ENCODE assay signal across 18 cellular contexts in the genomic region with DNA sequence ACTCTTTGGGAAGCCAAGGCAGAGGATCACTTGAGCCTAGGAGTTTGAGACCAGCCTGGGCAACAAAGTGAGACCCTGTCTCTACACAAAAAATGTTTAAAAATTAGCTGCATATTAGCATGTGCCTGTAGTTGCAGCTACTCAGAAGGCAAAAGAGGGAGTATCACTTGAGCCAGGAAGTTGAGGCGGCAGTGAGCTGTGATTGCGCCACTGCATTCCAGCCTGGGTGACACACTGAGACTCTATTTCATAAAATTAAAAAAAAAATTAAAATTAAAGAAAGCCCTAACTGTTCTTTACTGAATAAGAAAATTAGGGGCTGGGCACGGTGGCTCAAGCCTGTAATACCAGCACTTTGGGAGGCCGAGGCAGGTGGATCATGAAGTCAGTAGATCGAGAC. TPM values are rescaled to one million over a fixed set of nuclear protein-coding genes. Genes with fewer than 3 reads are reported as not detected.
DNase-seq lines count a peak whose midpoint lies in the region; ATAC-seq and TF ChIP-seq lines count a peak whose summit lies in the region.
"Had no signal": no experiment of that assay in that cellular context is flagged by ENCODE, and none has a peak within 500 bp of the region (broad histone marks: within the 10 kb centered on the region; RNA-seq: fewer than 3 reads in every experiment).

No MANE protein-coding gene starts in this region.

- TF ChIP-seq CTCF in RWPE2 (IDR thresholded peaks at IDR 0.05; ENCODE audit: poor library complexity, severe bottlenecking), result no peak
- no peak for TF ChIP-seq CTCF in fibroblast of mammary gland (conservative IDR thresholded peaks at IDR 0.05; ENCODE audit: control insufficient read depth, insufficient read depth, low read depth, low read length)
- no peak for TF ChIP-seq CTCF in tibial nerve (IDR thresholded peaks at IDR 0.05)
- no peak for TF ChIP-seq CTCF in GM13976 (IDR thresholded peaks at IDR 0.05; ENCODE audit: borderline replicate concordance, control extremely low read depth, extremely low read depth, insufficient read depth, missing control alignments)
- no peak for TF ChIP-seq CTCF in gastroesophageal sphincter (IDR thresholded peaks at IDR 0.05)

- H3K27ac ChIP-seq in RWPE2 (ENCODE audit: poor library complexity, severe bottlenecking) (peak overlapping the region; percentile 5), tibial nerve (peak overlapping the region in 3 of 4 donors; percentile 59 to 76 (median 71)), gastroesophageal sphincter (no peak overlapping the region)
- H3K27ac ChIP-seq: Peyer's patch had no signal

- peaks cover 9% of the 10 kb centered on the region for H3K4me1 ChIP-seq in RWPE2 (ENCODE audit: insufficient read depth, poor library complexity, severe bottlenecking)
- H3K4me1 ChIP-seq in tibial nerve, result no peaks in the 10 kb centered on the region
- no peaks in the 10 kb centered on the region for H3K4me1 ChIP-seq in gastroesophageal sphincter
- H3K4me1 ChIP-seq: Peyer's patch had no signal

- ATAC-seq in RWPE2 (ENCODE audit: low read depth) (peak; percentile 80), gastroesophageal sphincter (no peak)
- ATAC-seq: CD8-positive, alpha-beta T cell; T-cell had no signal

- DNase-seq in HCEC 1CT, result peak; percentile 68
- no peak for DNase-seq in RWPE2 (ENCODE audit: low spot score)
- peak; percentile 62 for DNase-seq in fibroblast of mammary gland (ENCODE audit: low read depth)
- no peak for DNase-seq in tibial nerve (ENCODE audit: low spot score in 2 of 2)
- no peak for DNase-seq in superior temporal gyrus (ENCODE audit: extremely low spot score)
- no peak for DNase-seq in GM13976 (ENCODE audit: low spot score)
- DNase-seq: activated CD4-positive, CD25-positive, alpha-beta regulatory T cell; activated CD8-positive, alpha-beta memory T cell treated with anti-CD3 and anti-CD28 coated beads, Interleukin-2, amount 50 U/mL, for 48 hours; activated naive CD4-positive, alpha-beta T cell treated with anti-CD3 and anti-CD28 coated beads, Interleukin-2, amount 50 U/mL, for 16 hours; caudate nucleus; CD8-positive, alpha-beta T cell; kidney glomerular epithelial cell; NCI-H2029 treated with DMSO at 0.1 percent for 48 hours; NCI-H526 treated with DMSO at 0.1 percent for 48 hours; nucleus accumbens; Peyer's patch; T-cell had no signal

- WGBS in tibial nerve, 2 donors, result 53 to 57% methylated on average over 5 of the region's 5 CpGs
- 95 to 100% methylated on average over 4 to 5 of the region's 5 CpGs for WGBS in gastroesophageal sphincter (ENCODE audit: low coverage in 1 of 2), 2 donors

- H3K4me3 ChIP-seq in RWPE2 (ENCODE audit: severe bottlenecking), result no peak overlapping the region
- H3K4me3 ChIP-seq in fibroblast of mammary gland (ENCODE audit: control insufficient read depth, low read depth, low read length), result no peak overlapping the region
- no peak overlapping the region for H3K4me3 ChIP-seq in tibial nerve
- no peak overlapping the region for H3K4me3 ChIP-seq in gastroesophageal sphincter
- H3K4me3 ChIP-seq: Peyer's patch had no signal

- in situ Hi-C loops in GM13976 (cut with MboI; ENCODE audit: low sequenced_read_pairs, unreplicated experiment), result no loop called here

- no peaks in the 10 kb centered on the region for H3K9me3 ChIP-seq in RWPE2 (ENCODE audit: severe bottlenecking)
- no peaks in the 10 kb centered on the region for H3K9me3 ChIP-seq in tibial nerve
- no peaks in the 10 kb centered on the region for H3K9me3 ChIP-seq in gastroesophageal sphincter
- H3K9me3 ChIP-seq: Peyer's patch had no signal

- peaks cover 48% of the 10 kb centered on the region for H3K36me3 ChIP-seq in RWPE2 (ENCODE audit: low read depth)
- H3K36me3 ChIP-seq in tibial nerve, result peaks cover 0 to 38% (median 3%) of the 10 kb centered on the region in 3 donors
- H3K36me3 ChIP-seq in gastroesophageal sphincter, result peaks cover 0 to 77% of the 10 kb centered on the region in 2 donors

- TF ChIP-seq POLR2A in tibial nerve (IDR thresholded peaks at IDR 0.05) (no peak), gastroesophageal sphincter (IDR thresholded peaks at IDR 0.05) (no peak)

- H3K27me3 ChIP-seq in RWPE2 (ENCODE audit: insufficient read depth, poor library complexity, severe bottlenecking) (no peaks in the 10 kb centered on the region), tibial nerve (no peaks in the 10 kb centered on the region), gastroesophageal sphincter (no peaks in the 10 kb centered on the region)
- H3K27me3 ChIP-seq: Peyer's patch had no signal

- TF ChIP-seq EP300 in tibial nerve (IDR thresholded peaks at IDR 0.05) (no peak), gastroesophageal sphincter (IDR thresholded peaks at IDR 0.05) (no peak)

RNA-seq across cellular contexts. Expression of a gene that starts 27.0 kb away (rescaled TPM):
- total RNA-seq in tibial nerve, result 10 to 100 TPM; 14.7 to 40.0 (median 21.1) TPM
- total RNA-seq in gastroesophageal sphincter, result 10 to 100 TPM; 17.3 to 23.8 (median 20.7) TPM

RNA-seq across cellular contexts. Expression of a gene that starts 40.3 kb away (rescaled TPM):
- total RNA-seq in tibial nerve (10 to 100 TPM; 37.5 to 51.1 (median 47.4) TPM), gastroesophageal sphincter (100 to 1,000 TPM in 1 of 4 donors, 10 to 100 TPM in 3; 64.5 to 105 (median 71.0) TPM)

Comparison
In these comparisons a context has a peak if more than half of its experiments do, and no peak if none do; other contexts are left out.
1. DNase-seq: peak in HCEC 1CT (single experiment) and fibroblast of mammary gland (single experiment); none in RWPE2 (single experiment), tibial nerve (0 of 2), superior temporal gyrus (single experiment) and GM13976 (single experiment).
2. H3K27ac ChIP-seq: peak in RWPE2 (single experiment) and tibial nerve (3 of 4); none in gastroesophageal sphincter (0 of 4).